In the genomic region with DNA sequence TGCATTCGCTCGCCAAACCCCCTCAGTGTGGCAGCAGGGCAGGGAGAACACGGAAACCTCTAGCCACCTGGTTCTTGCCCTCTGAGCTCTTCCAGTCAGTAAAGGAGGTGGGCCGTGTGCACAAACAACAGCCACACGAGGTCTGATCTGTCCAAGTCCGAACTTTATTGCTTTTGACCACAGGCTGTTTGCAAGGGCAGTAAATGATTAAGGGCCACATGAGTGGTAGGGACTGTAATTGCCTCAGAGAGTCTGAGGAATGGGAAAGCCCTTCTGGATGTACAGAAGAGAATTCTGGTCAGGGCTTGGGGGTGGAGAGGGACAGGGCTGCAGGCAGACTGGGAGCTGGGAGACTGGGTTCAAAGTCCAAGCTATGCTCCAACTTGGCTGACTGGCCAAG, we compare ENCODE assay signal across 15 cellular contexts.
DNase-seq lines count a peak whose midpoint lies in the region; ATAC-seq, FAIRE-seq and TF ChIP-seq lines count a peak whose summit lies in the region.
"Had no signal": no experiment of that assay in that cellular context is flagged by ENCODE, and none has a peak within 500 bp of the region (broad histone marks: within the 10 kb centered on the region; RNA-seq: fewer than 3 reads in every experiment).

No MANE protein-coding gene starts in this region.

- H2BK120ac ChIP-seq in H1 (replicated peaks; ENCODE audit: low read depth, low read length) = no peak overlapping the region

- DNase-seq in HuH-7 (ENCODE audit: low spot score) = peak; percentile 49
- no peak for DNase-seq in H1 (ENCODE audit: low read depth in 1 of 2, low spot score in 2 of 2)
- peak; percentile 64 for DNase-seq in kidney tubule cell (ENCODE audit: low spot score)
- no peak for DNase-seq in progenitor cell of endocrine pancreas (ENCODE audit: low spot score, unreplicated experiment)
- no peak for DNase-seq in GM20000 (ENCODE audit: low spot score)
- DNase-seq in mucosa of descending colon = no peak
- DNase-seq: CD8-positive, alpha-beta T cell; DMS53; GF-D8; KBM-7 had no signal

- TF ChIP-seq EP300 in H1 (IDR thresholded peaks at IDR 0.05; ENCODE audit: borderline replicate concordance in 1 of 2, low read depth in 2 of 2, low read length in 2 of 2) = no peak

- H2BK20ac ChIP-seq in H1 (ENCODE audit: low read length) = no peak overlapping the region

- no peak overlapping the region for H3K4me2 ChIP-seq in H1 (ENCODE audit: insufficient read depth in 1 of 2, low read depth in 2 of 2, low read length in 2 of 2)

- no peak overlapping the region for H4K5ac ChIP-seq in H1 (ENCODE audit: insufficient read length, low read depth, low read length)

- intact Hi-C loops in mucosa of descending colon (cut with DNase I, micrococcal nuclease) = no loop called here

- no peaks in the 10 kb centered on the region for H3K79me2 ChIP-seq in H1 (ENCODE audit: control insufficient read depth in 1 of 2, insufficient read depth in 2 of 2, low read length in 2 of 2)

- H3K23ac ChIP-seq in H1 (ENCODE audit: insufficient read length) = no peak overlapping the region

- no peaks in the 10 kb centered on the region for H4K20me1 ChIP-seq in H1 (replicated peaks in 1 of 2; ENCODE audit: control insufficient read depth in 1 of 2, insufficient read depth in 2 of 2, low read length in 2 of 2)

- no peaks in the 10 kb centered on the region for H3K36me3 ChIP-seq in H1 (ENCODE audit: control insufficient read depth in 2 of 4, insufficient read depth in 4 of 4, low read length in 3 of 4)
- no peaks in the 10 kb centered on the region for H3K36me3 ChIP-seq in mucosa of descending colon (ENCODE audit: low read depth)

- H3K14ac ChIP-seq in H1 (ENCODE audit: insufficient read length) = no peak overlapping the region

- POLR2A ChIA-PET in H1 (lab: Charles Lee; ENCODE audit: partially characterized antibody) = interaction anchor here (0.6 to 1.1 kb wide), 2 partner anchors 13 to 195 kb away, joined by 3 read pairs; no protein-coding TSS in a partner anchor

- H2BK15ac ChIP-seq in H1 (ENCODE audit: low read length) = 0 out of 2 replicates have a peak overlapping the region, but pooled peaks have one; percentile 61

- 0 out of 2 replicates have a peak, but pooled peaks cover 1% of the 10 kb centered on the region for H3K23me2 ChIP-seq in H1 (ENCODE audit: low read depth, low read length)

- TF ChIP-seq RAD21 in H1 (IDR thresholded peaks at IDR 0.05 in 1 of 2, conservative IDR thresholded peaks at IDR 0.05 in 1 of 2; ENCODE audit: low read depth in 2 of 2, low read length in 2 of 2) = no peak

- H3K4ac ChIP-seq in H1 (replicated peaks; ENCODE audit: insufficient read length, low read depth, low read length) = no peak overlapping the region

- no peaks in the 10 kb centered on the region for H3K9me3 Mint-ChIP-seq in progenitor cell of endocrine pancreas (ENCODE audit: low read depth)
- H3K9me3 Mint-ChIP-seq: CD14-positive monocyte; CD8-positive, alpha-beta T cell had no signal

- no peaks in the 10 kb centered on the region for H3K36me3 Mint-ChIP-seq in progenitor cell of endocrine pancreas (ENCODE audit: insufficient read depth)
- H3K36me3 Mint-ChIP-seq: CD14-positive monocyte; CD8-positive, alpha-beta T cell had no signal

- H3K18ac ChIP-seq in H1 (ENCODE audit: extremely low read depth, low read length) = no peak overlapping the region; the same call in 1 of the 2 replicates

- H2BK12ac ChIP-seq in H1 (ENCODE audit: low read depth, low read length) = peak overlapping the region; percentile 19; the same call in 1 of the 2 replicates

- peaks cover 15% of the 10 kb centered on the region for H3K27me3 Mint-ChIP-seq in progenitor cell of endocrine pancreas

- no peak for FAIRE-seq in H1 (lab: Jason Lieb, UNC)
- FAIRE-seq: H54 had no signal

- TF ChIP-seq CTCF in H1 (IDR thresholded peaks at IDR 0.05; ENCODE audit: control extremely low read depth in 1 of 3, insufficient read depth in 1 of 3, low read depth in 1 of 3, low read length in 3 of 3) = no peak
- TF ChIP-seq CTCF in progenitor cell of endocrine pancreas (IDR thresholded peaks at IDR 0.05; ENCODE audit: unreplicated experiment) = no peak
- TF ChIP-seq CTCF in GM20000 (IDR thresholded peaks at IDR 0.05; ENCODE audit: extremely low read depth, missing control alignments) = no peak
- no peak for TF ChIP-seq CTCF in mucosa of descending colon (IDR thresholded peaks at IDR 0.05)

- ATAC-seq in HG03095 (IDR thresholded peaks at IDR 0.05; ENCODE audit: unreplicated experiment) (no peak), mucosa of descending colon (no peak), HG03565 (IDR thresholded peaks at IDR 0.05; ENCODE audit: unreplicated experiment) (no peak)
- ATAC-seq: CD8-positive, alpha-beta T cell had no signal

- H2AFZ ChIP-seq in H1 (ENCODE audit: low read length) = no peak overlapping the region

- H4K8ac ChIP-seq in H1 (ENCODE audit: extremely low read depth, insufficient read depth, low read length) = no peak overlapping the region

- peaks cover 9% of the 10 kb centered on the region for H3K4me1 Mint-ChIP-seq in progenitor cell of endocrine pancreas (ENCODE audit: low read depth)
- H3K4me1 Mint-ChIP-seq: CD14-positive monocyte had no signal

- CTCF ChIA-PET in H1 (lab: Charles Lee; ENCODE audit: partially characterized antibody) = interaction anchor here (1.0 to 1.8 kb wide), 4 partner anchors 29 to 236 kb away, joined by 3 to 4 read pairs (median 4); no protein-coding TSS in a partner anchor

- H2AK5ac ChIP-seq in H1 (ENCODE audit: low read depth, low read length) = no peak overlapping the region

- H3K27ac ChIP-seq in H1 (ENCODE audit: low read depth, low read length) = no peak overlapping the region

- H3K9me3 ChIP-seq in H1 (ENCODE audit: insufficient read depth in 2 of 2, low read depth in 1 of 2, low read length in 1 of 2) = no peaks in the 10 kb centered on the region
- no peaks in the 10 kb centered on the region for H3K9me3 ChIP-seq in mucosa of descending colon
- H3K9me3 ChIP-seq: Caco-2 had no signal

- peak overlapping the region; percentile 18; the same call in 1 of the 2 replicates for H2BK5ac ChIP-seq in H1 (ENCODE audit: low read depth, low read length)

- no peaks in the 10 kb centered on the region for H3K79me1 ChIP-seq in H1 (ENCODE audit: low read depth, low read length)

- no peaks in the 10 kb centered on the region for H3K27me3 ChIP-seq in H1 (replicated peaks in 1 of 4; ENCODE audit: control insufficient read depth in 3 of 4, extremely low read depth in 1 of 4, insufficient read depth in 3 of 4, low read length in 3 of 4)

- H4K91ac ChIP-seq in H1 (replicated peaks; ENCODE audit: insufficient read length, low read length) = no peak overlapping the region

- no peak overlapping the region for H3K4me3 ChIP-seq in H1 (ENCODE audit: extremely low read depth in 1 of 4, insufficient read depth in 2 of 4, low read depth in 3 of 4, low read length in 4 of 4)
- no peak overlapping the region for H3K4me3 ChIP-seq in mucosa of descending colon

- 94% methylated on average over 6 of the region's 6 CpGs; no CpG with 5 or more reads in 1 of the 2 experiments for WGBS in H1 (ENCODE audit: extremely low coverage in 1 of 2, insufficient coverage in 1 of 2, insufficient read length in 1 of 2, insufficient replicate concordance in 2 of 2, low coverage in 1 of 2, low lambda C conversion rate in 2 of 2, missing lambda C conversion rate in 1 of 2), 2 experiments

- no peak overlapping the region for H3K56ac ChIP-seq in H1 (replicated peaks; ENCODE audit: insufficient read length, low read depth, low read length)

- no peak overlapping the region for H3K4me3 Mint-ChIP-seq in progenitor cell of endocrine pancreas (ENCODE audit: low read depth)
- H3K4me3 Mint-ChIP-seq: CD14-positive monocyte; CD8-positive, alpha-beta T cell had no signal

- H3K4me1 ChIP-seq in H1 (replicated peaks in 1 of 4; ENCODE audit: control insufficient read depth in 3 of 4, insufficient read depth in 4 of 4, low read length in 3 of 4) (peaks cover 0 to 7% (median 2%) of the 10 kb centered on the region in 4 experiments; a peak in 4 of 7 replicates), mucosa of descending colon (ENCODE audit: low read depth) (no peaks in the 10 kb centered on the region)

- H3K27ac Mint-ChIP-seq in progenitor cell of endocrine pancreas = peak overlapping the region; percentile 74
- H3K27ac Mint-ChIP-seq: CD8-positive, alpha-beta T cell had no signal

- TF ChIP-seq POLR2A in H1 (IDR thresholded peaks at IDR 0.05; ENCODE audit: control extremely low read depth in 1 of 2, low read depth in 2 of 2, low read length in 2 of 2) = no peak

- H3K9ac ChIP-seq in H1 (replicated peaks in 1 of 4; ENCODE audit: extremely low read depth in 1 of 4, low read depth in 3 of 4, low read length in 3 of 4) = no peak overlapping the region

TF ChIP-seq in H1, 55 proteins besides CTCF, POLR2A, EP300 and RAD21:
- TF ChIP-seq TAF7 (optimal IDR thresholded peaks at IDR 0.05; ENCODE audit: borderline replicate concordance, low read depth, low read length) = no peak
- TF ChIP-seq YY1 (IDR thresholded peaks at IDR 0.05; ENCODE audit: low read depth, low read length) = no peak
- TF ChIP-seq MAFK (IDR thresholded peaks at IDR 0.05; ENCODE audit: low read depth, low read length) = no peak
- no peak for TF ChIP-seq TBP (IDR thresholded peaks at IDR 0.05; ENCODE audit: low read depth, low read length)
- no peak for TF ChIP-seq SP4 (IDR thresholded peaks at IDR 0.05; ENCODE audit: low read length)
- no peak for TF ChIP-seq TEAD4 (IDR thresholded peaks at IDR 0.05; ENCODE audit: low read depth, low read length)
- no peak for TF ChIP-seq NANOG (IDR thresholded peaks at IDR 0.05; ENCODE audit: insufficient read depth, low read depth, low read length, poor library complexity, severe bottlenecking)
- TF ChIP-seq CHD1 (IDR thresholded peaks at IDR 0.05; ENCODE audit: low read depth, low read length) = no peak
- no peak for TF ChIP-seq KDM4A (IDR thresholded peaks at IDR 0.05; ENCODE audit: low read depth, low read length, severe bottlenecking)
- TF ChIP-seq KDM1A (IDR thresholded peaks at IDR 0.05; ENCODE audit: borderline replicate concordance, low read length) = no peak

Comparison
In these comparisons a context has a peak if more than half of its experiments do, and no peak if none do; other contexts are left out.
1. DNase-seq: peak in HuH-7 (single experiment) and kidney tubule cell (single experiment); none in H1 (0 of 2), progenitor cell of endocrine pancreas (single experiment), GM20000 (single experiment) and mucosa of descending colon (0 of 3).